ENCODE assay signal across 1 cellular context in genomic region chr3:185270262-185270955, GRCh38.
TF ChIP-seq lines count a peak whose summit lies in the region.

No MANE protein-coding gene starts in this region.

TF ChIP-seq in HCT116, 20 proteins besides CTCF, POLR2A, EP300 and RAD21 (continued from another document):
- no peak for TF ChIP-seq SIN3A (IDR thresholded peaks at IDR 0.05; ENCODE audit: low read depth)
TF ChIP-seq in HCT116: peak in this region for 0.
